Comparison of ENCODE assay signal across 20 cellular contexts in the genomic region with DNA sequence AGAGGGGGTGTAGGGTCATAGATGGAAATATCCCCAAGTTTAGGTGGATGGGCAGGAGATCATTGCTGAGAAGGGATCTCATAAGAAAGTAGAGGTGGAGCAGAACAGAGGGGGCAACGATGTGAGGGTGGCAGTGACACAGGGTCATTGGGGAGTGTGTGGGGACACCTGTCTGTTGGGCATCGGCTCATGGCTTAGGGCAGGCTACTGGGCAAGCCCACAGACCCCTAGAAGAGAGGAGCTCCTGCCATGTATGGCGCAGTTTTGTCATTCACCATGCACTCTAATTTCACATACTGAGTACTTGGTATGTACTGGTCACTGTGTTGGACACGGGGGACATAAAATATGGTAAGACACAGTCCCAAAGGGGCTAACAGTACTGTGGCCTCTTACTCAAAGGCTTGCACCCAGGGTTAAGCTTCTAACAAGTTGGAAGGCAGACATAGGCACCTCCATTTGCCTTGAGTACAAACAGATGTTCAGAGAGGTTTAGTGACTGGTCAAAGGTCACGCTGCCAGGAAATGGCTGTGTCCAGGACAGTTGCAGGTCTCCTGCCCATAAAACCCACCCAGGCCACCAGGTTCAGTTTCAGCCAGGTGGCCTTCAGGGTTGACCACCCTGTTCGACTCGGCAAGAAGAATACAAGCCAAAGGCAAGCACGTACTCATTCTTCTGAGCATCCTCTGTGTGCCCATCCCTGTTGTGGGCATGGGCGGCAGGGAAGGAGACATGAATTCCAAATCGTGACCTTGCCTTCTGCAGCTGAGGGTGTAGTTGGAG.
DNase-seq lines count a peak whose midpoint lies in the region; ATAC-seq, FAIRE-seq and TF ChIP-seq lines count a peak whose summit lies in the region.
"Had no signal": no experiment of that assay in that cellular context is flagged by ENCODE, and none has a peak within 500 bp of the region (broad histone marks: within the 10 kb centered on the region; RNA-seq: fewer than 3 reads in every experiment).

No MANE protein-coding gene starts in this region.

- H3K27ac ChIP-seq in coronary artery (no peak overlapping the region), A673 (ENCODE audit: low read depth, low read length, poor library complexity, severe bottlenecking) (no peak overlapping the region)
- H3K27ac ChIP-seq: C4-2B, GM23248, HL-60 had no signal

- intact Hi-C loops in A673 (cut with micrococcal nuclease; ENCODE audit: unreplicated experiment) = no loop called here

- CTCF ChIA-PET in A673 (lab: Charles Lee) = no interaction called here

- H3K27me3 Mint-ChIP-seq in osteocyte (ENCODE audit: unreplicated experiment) = no peaks in the 10 kb centered on the region
- H3K27me3 Mint-ChIP-seq: CD4-positive, alpha-beta memory T cell had no signal

- H3K4me1 Mint-ChIP-seq in osteocyte (ENCODE audit: unreplicated experiment) = no peaks in the 10 kb centered on the region
- H3K4me1 Mint-ChIP-seq: CD4-positive, alpha-beta memory T cell had no signal

- no peak for ATAC-seq in HG02642 (IDR thresholded peaks at IDR 0.05; ENCODE audit: poor library complexity, unreplicated experiment)
- ATAC-seq in GM21619 (IDR thresholded peaks at IDR 0.05; ENCODE audit: unreplicated experiment) = no peak
- ATAC-seq: GM12878, K562 had no signal

- no peak overlapping the region for H3K4me3 Mint-ChIP-seq in osteocyte (ENCODE audit: unreplicated experiment)
- H3K4me3 Mint-ChIP-seq: CD4-positive, alpha-beta memory T cell had no signal

- H3K9me3 Mint-ChIP-seq in osteocyte (ENCODE audit: unreplicated experiment) = peaks cover 55% of the 10 kb centered on the region

- H3K27ac Mint-ChIP-seq in osteocyte (ENCODE audit: unreplicated experiment) = no peak overlapping the region
- H3K27ac Mint-ChIP-seq: CD4-positive, alpha-beta memory T cell had no signal

- H3K9me3 ChIP-seq in A673 (ENCODE audit: low read depth, low read length, poor library complexity, severe bottlenecking) = peaks cover 20% of the 10 kb centered on the region
- H3K9me3 ChIP-seq: HAP-1 had no signal

- H3K27me3 ChIP-seq in A673 (replicated peaks; ENCODE audit: insufficient read depth, low read depth, low read length, poor library complexity) = no peaks in the 10 kb centered on the region

- no peaks in the 10 kb centered on the region for H3K36me3 ChIP-seq in A673 (ENCODE audit: insufficient read depth, low read length, poor library complexity, severe bottlenecking)
- H3K36me3 ChIP-seq: HAP-1 had no signal

- BruUV-seq in A673 (replicated peaks; lab: Mats Ljungman, UMichigan) = no TSS peak

- DNase-seq in HTR-8/SVneo (ENCODE audit: insufficient read length, low spot score) (no peak), coronary artery (ENCODE audit: low spot score) (peak; percentile 41), osteocyte (ENCODE audit: extremely low spot score, unreplicated experiment) (peak; percentile 77), urothelium cell line (ENCODE audit: low spot score) (no peak), A673 (ENCODE audit: low spot score) (no peak)
- DNase-seq: ACHN; AML-193; CD4-positive, alpha-beta memory T cell; DMS79 treated with DMSO at 0.1 percent for 48 hours; GF-D8; GM23248; IMR-90 had no signal

- H3K4me1 ChIP-seq in A673 (ENCODE audit: insufficient read depth, low read length, poor library complexity, severe bottlenecking) = no peaks in the 10 kb centered on the region
- H3K4me1 ChIP-seq: HAP-1 had no signal

- H3K36me3 Mint-ChIP-seq in osteocyte (ENCODE audit: unreplicated experiment) = no peaks in the 10 kb centered on the region
- H3K36me3 Mint-ChIP-seq: CD4-positive, alpha-beta memory T cell had no signal

- H3K4me3 ChIP-seq in coronary artery (no peak overlapping the region), A673 (ENCODE audit: low read depth, low read length, poor library complexity, severe bottlenecking) (no peak overlapping the region)
- H3K4me3 ChIP-seq: GM12878, GM23248, HAP-1, K562 had no signal

- TF ChIP-seq CTCF in coronary artery (IDR thresholded peaks at IDR 0.05) = no peak
- TF ChIP-seq CTCF in osteocyte (IDR thresholded peaks at IDR 0.05) = no peak
- no peak for TF ChIP-seq CTCF in A673 (conservative IDR thresholded peaks at IDR 0.05; ENCODE audit: low read depth, low read length)

- FAIRE-seq in HTR-8/SVneo (lab: Jason Lieb, UNC) = peak; percentile 44
- FAIRE-seq in urothelium cell line (lab: Jason Lieb, UNC) = peak; percentile 23
- FAIRE-seq: GM12878, GM19239 had no signal

- POLR2A ChIA-PET in A673 (lab: Charles Lee; ENCODE audit: low non-redundant PET) = no interaction called here

Comparison
In these comparisons a context has a peak if more than half of its experiments do, and no peak if none do; other contexts are left out.
1. DNase-seq: peak in coronary artery (single experiment) and osteocyte (single experiment); none in HTR-8/SVneo (single experiment), urothelium cell line (single experiment) and A673 (single experiment).